Comparison of ENCODE assay signal across 22 cellular contexts in the genomic region with DNA sequence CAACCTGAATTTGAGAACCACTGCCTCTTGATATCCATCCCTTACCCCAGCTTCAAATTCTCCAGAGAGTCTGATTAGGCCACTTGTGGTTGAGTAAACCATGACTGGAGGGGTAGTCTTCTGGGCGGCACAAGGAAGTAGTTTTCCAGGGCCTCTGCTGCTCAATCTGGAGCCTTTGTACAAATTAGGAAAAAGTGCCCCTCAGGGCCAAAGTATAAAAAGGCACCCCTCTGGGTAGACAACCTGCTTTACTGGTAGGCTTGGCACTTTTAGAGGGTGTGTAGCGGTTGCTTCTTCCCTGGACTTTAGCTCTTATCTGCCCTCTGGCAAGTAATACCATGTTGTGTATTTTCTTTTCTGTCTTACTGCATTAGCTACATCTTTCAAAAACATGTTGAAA. TPM values are rescaled to one million over a fixed set of nuclear protein-coding genes. Genes with fewer than 3 reads are reported as not detected.
DNase-seq lines count a peak whose midpoint lies in the region; ATAC-seq and TF ChIP-seq lines count a peak whose summit lies in the region.
"Had no signal": no experiment of that assay in that cellular context is flagged by ENCODE, and none has a peak within 500 bp of the region (broad histone marks: within the 10 kb centered on the region; RNA-seq: fewer than 3 reads in every experiment).

No MANE protein-coding gene starts in this region.

- H3K9me3 Mint-ChIP-seq in stimulated activated effector memory CD8-positive, alpha-beta T cell treated with anti-CD3 and anti-CD28 coated beads, Interleukin-12 subunit alpha, Interleukin-12 subunit beta, amount 100 ng/mL, for 72 hours, result no peaks in the 10 kb centered on the region
- H3K9me3 Mint-ChIP-seq in endodermal cell, result no peaks in the 10 kb centered on the region
- H3K9me3 Mint-ChIP-seq: T-cell had no signal

- DNase-seq in activated CD4-positive, CD25-positive, alpha-beta regulatory T cell treated with anti-CD3 and anti-CD28 coated beads, Interleukin-2, amount 50 U/mL, for 72 hours, result peak; percentile 0
- no peak for DNase-seq in activated CD4-positive, CD25-positive, alpha-beta regulatory T cell (lab: John Stamatoyannopoulos, UW)
- DNase-seq in left colon (no peak), occipital lobe (lab: John Stamatoyannopoulos, UW) (no peak), endodermal cell (no peak), foreskin keratinocyte (no peak)
- no peak for DNase-seq in stimulated activated effector memory CD8-positive, alpha-beta T cell treated with anti-CD3 and anti-CD28 coated beads, Interleukin-12 subunit alpha, Interleukin-12 subunit beta, amount 100 ng/mL, for 72 hours (ENCODE audit: low spot score in 2 of 2)
- DNase-seq: BE2C, Caco-2, DMS153, KBM-7, MM.1S, NCI-H1105 treated with DMSO at 0.1 percent for 48 hours, NCI-H1694, NCI-H2081 treated with DMSO at 0.1 percent for 48 hours, NCI-H226, NCI-H524 treated with DMSO at 0.1 percent for 48 hours, Peyer's patch, SJCRH30, T-cell had no signal

- H3K27ac ChIP-seq in HEK293 (ENCODE audit: extremely low read depth, low read depth, low read length) (no peak overlapping the region), endodermal cell (ENCODE audit: low read depth, low read length) (no peak overlapping the region), foreskin keratinocyte (no peak overlapping the region)
- H3K27ac ChIP-seq: HL-60, Peyer's patch, SJCRH30 had no signal

- intact Hi-C loops in left colon (cut with DNase I, micrococcal nuclease), result no loop called here

- POLR2A ChIA-PET in HEK293 (lab: Yijun Ruan, JAX), result no interaction called here

- H3K4me3 ChIP-seq in HEK293 (ENCODE audit: low read depth, low read length), result no peak overlapping the region
- no peak overlapping the region for H3K4me3 ChIP-seq in endodermal cell (ENCODE audit: low read length)
- H3K4me3 ChIP-seq: Peyer's patch, SJCRH30 had no signal

- H3K4me1 ChIP-seq in HEK293 (ENCODE audit: control insufficient read depth, insufficient read depth, low read length) (no peaks in the 10 kb centered on the region), endodermal cell (ENCODE audit: control insufficient read depth, insufficient read depth, low read length) (no peaks in the 10 kb centered on the region), foreskin keratinocyte (no peaks in the 10 kb centered on the region)

- peak overlapping the region; percentile 64 for H3K27ac Mint-ChIP-seq in stimulated activated effector memory CD8-positive, alpha-beta T cell treated with anti-CD3 and anti-CD28 coated beads, Interleukin-12 subunit alpha, Interleukin-12 subunit beta, amount 100 ng/mL, for 72 hours
- H3K27ac Mint-ChIP-seq in endodermal cell, result no peak overlapping the region

- CTCF ChIA-PET in HEK293 (lab: Yijun Ruan, JAX), result no interaction called here

- H3K9me3 ChIP-seq in HEK293 (ENCODE audit: control insufficient read depth, insufficient read depth, low read depth, low read length) (no peaks in the 10 kb centered on the region), endodermal cell (ENCODE audit: control insufficient read depth, low read length) (no peaks in the 10 kb centered on the region)
- H3K9me3 ChIP-seq: BE2C, Caco-2, Peyer's patch, SJCRH30 had no signal

- no peaks in the 10 kb centered on the region for H3K27me3 Mint-ChIP-seq in endodermal cell (ENCODE audit: insufficient read depth)
- H3K27me3 Mint-ChIP-seq: T-cell had no signal

- peaks cover 24% of the 10 kb centered on the region for H3K4me1 Mint-ChIP-seq in stimulated activated effector memory CD8-positive, alpha-beta T cell treated with anti-CD3 and anti-CD28 coated beads, Interleukin-12 subunit alpha, Interleukin-12 subunit beta, amount 100 ng/mL, for 72 hours
- H3K4me1 Mint-ChIP-seq in endodermal cell, result peaks cover 10% of the 10 kb centered on the region

- no peak overlapping the region for H3K4me3 Mint-ChIP-seq in stimulated activated effector memory CD8-positive, alpha-beta T cell treated with anti-CD3 and anti-CD28 coated beads, Interleukin-12 subunit alpha, Interleukin-12 subunit beta, amount 100 ng/mL, for 72 hours
- H3K4me3 Mint-ChIP-seq in endodermal cell, result no peak overlapping the region
- H3K4me3 Mint-ChIP-seq: T-cell had no signal

- H3K27me3 ChIP-seq in endodermal cell (ENCODE audit: control insufficient read depth, insufficient read depth, low read length, poor library complexity, severe bottlenecking) (no peaks in the 10 kb centered on the region), foreskin keratinocyte (no peaks in the 10 kb centered on the region)
- H3K27me3 ChIP-seq: BE2C, Peyer's patch, SJCRH30 had no signal

- no peak overlapping the region for H3K9ac ChIP-seq in endodermal cell (ENCODE audit: extremely low read depth, low read length, poor library complexity, severe bottlenecking)

- peak; percentile 31 for ATAC-seq in left colon
- ATAC-seq in stimulated activated effector memory CD8-positive, alpha-beta T cell treated with anti-CD3 and anti-CD28 coated beads, Interleukin-12 subunit alpha, Interleukin-12 subunit beta, amount 100 ng/mL, for 72 hours, result no peak
- no peak for ATAC-seq in foreskin keratinocyte
- ATAC-seq: T-cell had no signal

- peaks cover 45% of the 10 kb centered on the region for H3K36me3 Mint-ChIP-seq in stimulated activated effector memory CD8-positive, alpha-beta T cell treated with anti-CD3 and anti-CD28 coated beads, Interleukin-12 subunit alpha, Interleukin-12 subunit beta, amount 100 ng/mL, for 72 hours
- peaks cover 18% of the 10 kb centered on the region for H3K36me3 Mint-ChIP-seq in endodermal cell (ENCODE audit: low read depth)

- WGBS in endodermal cell (ENCODE audit: insufficient coverage in 1 of 2, insufficient read length in 1 of 2), 2 experiments, result 91 to 100% methylated on average over 2 of the region's 2 CpGs

- H3K36me3 ChIP-seq in HEK293 (ENCODE audit: control insufficient read depth in 2 of 2, insufficient read depth in 1 of 2, low read length in 2 of 2) (no peaks in the 10 kb centered on the region), endodermal cell (ENCODE audit: control insufficient read depth, insufficient read depth, low read length) (no peaks in the 10 kb centered on the region)
- H3K36me3 ChIP-seq: BE2C, SJCRH30 had no signal

- TF ChIP-seq CTCF in HEK293 (tag by site-specific recombination; IDR thresholded peaks at IDR 0.05), result no peak
- TF ChIP-seq CTCF in endodermal cell (conservative IDR thresholded peaks at IDR 0.05), result no peak
- no peak for TF ChIP-seq CTCF in foreskin keratinocyte (conservative IDR thresholded peaks at IDR 0.05)

TF ChIP-seq in HEK293, 187 proteins besides CTCF, POLR2A, EP300 and RAD21 (continues in another document):
- TF ChIP-seq ZNF266 (tag by site-specific recombination; IDR thresholded peaks at IDR 0.05; ENCODE audit: low read depth) (no peak), ZNF843 (tag by site-specific recombination; IDR thresholded peaks at IDR 0.05) (no peak), ZNF311 (tag by site-specific recombination; IDR thresholded peaks at IDR 0.05; ENCODE audit: borderline replicate concordance) (no peak), ZNF169 (tag by site-specific recombination; IDR thresholded peaks at IDR 0.05) (no peak), ZBTB48 (tag by site-specific recombination; IDR thresholded peaks at IDR 0.05) (no peak), ZBTB8A (tag by site-specific recombination; IDR thresholded peaks at IDR 0.05) (peak; percentile 41; the same call in 1 of the 2 replicates), ZNF341 (tag by site-specific recombination; IDR thresholded peaks at IDR 0.05; ENCODE audit: low read depth) (no peak), WT1 (tag by site-specific recombination; IDR thresholded peaks at IDR 0.05) (no peak), FEZF1 (tag by site-specific recombination; IDR thresholded peaks at IDR 0.05) (0 out of 2 replicates have a peak, but pooled peaks have one; percentile 14)
- TF ChIP-seq, protein P1, sequence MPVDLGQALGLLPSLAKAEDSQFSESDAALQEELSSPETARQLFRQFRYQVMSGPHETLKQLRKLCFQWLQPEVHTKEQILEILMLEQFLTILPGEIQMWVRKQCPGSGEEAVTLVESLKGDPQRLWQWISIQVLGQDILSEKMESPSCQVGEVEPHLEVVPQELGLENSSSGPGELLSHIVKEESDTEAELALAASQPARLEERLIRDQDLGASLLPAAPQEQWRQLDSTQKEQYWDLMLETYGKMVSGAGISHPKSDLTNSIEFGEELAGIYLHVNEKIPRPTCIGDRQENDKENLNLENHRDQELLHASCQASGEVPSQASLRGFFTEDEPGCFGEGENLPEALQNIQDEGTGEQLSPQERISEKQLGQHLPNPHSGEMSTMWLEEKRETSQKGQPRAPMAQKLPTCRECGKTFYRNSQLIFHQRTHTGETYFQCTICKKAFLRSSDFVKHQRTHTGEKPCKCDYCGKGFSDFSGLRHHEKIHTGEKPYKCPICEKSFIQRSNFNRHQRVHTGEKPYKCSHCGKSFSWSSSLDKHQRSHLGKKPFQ (tag by site-specific recombination; IDR thresholded peaks at IDR 0.05), result no peak
- TF ChIP-seq, protein P2, sequence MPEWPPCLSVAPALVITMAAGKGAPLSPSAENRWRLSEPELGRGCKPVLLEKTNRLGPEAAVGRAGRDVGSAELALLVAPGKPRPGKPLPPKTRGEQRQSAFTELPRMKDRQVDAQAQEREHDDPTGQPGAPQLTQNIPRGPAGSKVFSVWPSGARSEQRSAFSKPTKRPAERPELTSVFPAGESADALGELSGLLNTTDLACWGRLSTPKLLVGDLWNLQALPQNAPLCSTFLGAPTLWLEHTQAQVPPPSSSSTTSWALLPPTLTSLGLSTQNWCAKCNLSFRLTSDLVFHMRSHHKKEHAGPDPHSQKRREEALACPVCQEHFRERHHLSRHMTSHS (tag by site-specific recombination; IDR thresholded peaks at IDR 0.05), result no peak

RNA-seq across cellular contexts. Expression of a gene that starts 32.9 kb away (rescaled TPM):
- total RNA-seq in left colon, result 10 to 100 TPM; 43.7 to 50.4 TPM
- total RNA-seq in occipital lobe, result 156 TPM
- 100 to 1,000 TPM; 112 to 114 TPM for total RNA-seq in endodermal cell
- polyA plus RNA-seq in endodermal cell (2013, experiment 1 of 2), result 91.1 TPM
- 86.1 TPM for polyA plus RNA-seq in endodermal cell (2013, experiment 2 of 2)
- 136 and 138 TPM in 2 replicates for total RNA-seq in foreskin keratinocyte
- 55.2 and 65.9 TPM in 2 replicates for polyA plus RNA-seq in foreskin keratinocyte
